ENCODE assay signal across 1 cellular context in the genomic region with DNA sequence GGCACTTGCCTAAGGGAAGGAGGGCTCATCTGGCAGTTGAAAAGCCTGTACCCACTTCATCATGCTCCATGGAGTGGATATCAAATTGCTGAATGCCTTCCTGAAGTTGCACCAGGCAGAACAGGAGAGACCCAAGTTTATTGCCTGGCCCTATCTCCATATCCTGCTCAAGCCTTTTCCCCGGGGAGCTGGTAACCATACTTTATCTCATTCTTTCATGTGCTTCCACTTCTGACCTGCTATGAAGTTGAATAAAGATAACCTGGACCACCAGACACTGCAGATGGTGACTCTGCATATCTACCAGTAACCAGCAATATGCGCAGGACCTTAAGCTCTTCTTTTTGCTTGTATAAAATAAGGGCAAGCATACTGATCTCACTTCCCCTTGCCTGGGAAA.
TF ChIP-seq lines count a peak whose summit lies in the region.

No MANE protein-coding gene starts in this region.

TF ChIP-seq in K562, 482 proteins besides CTCF, POLR2A, EP300 and RAD21 (continued from another document and continues in another):
- TF ChIP-seq ZNF263 (CRISPR knock-in tag; IDR thresholded peaks at IDR 0.05; ENCODE audit: borderline replicate concordance) (no peak), ZNF707 (CRISPR knock-in tag; conservative IDR thresholded peaks at IDR 0.05) (no peak), ZKSCAN1 (IDR thresholded peaks at IDR 0.05; ENCODE audit: low read depth, low read length) (no peak), POLR2AphosphoS2 (IDR thresholded peaks at IDR 0.05; ENCODE audit: low read length) (no peak), NFE2 (IDR thresholded peaks at IDR 0.05; ENCODE audit: low read depth) (peak; percentile 80), ZFP1 (CRISPR knock-in tag; IDR thresholded peaks at IDR 0.05) (no peak), NFRKB (IDR thresholded peaks at IDR 0.05; ENCODE audit: low read depth) (peak; percentile 32; the same call in 1 of the 2 replicates), NFIC (IDR thresholded peaks at IDR 0.05) (peak; percentile 86), BRD9 (IDR thresholded peaks at IDR 0.05; ENCODE audit: low read depth, partially characterized antibody) (peak; percentile 43), RB1 (IDR thresholded peaks at IDR 0.05; ENCODE audit: low read depth) (no peak), ETV5 (CRISPR knock-in tag; IDR thresholded peaks at IDR 0.05; ENCODE audit: low read depth) (no peak), NR2C2 (CRISPR knock-in tag; IDR thresholded peaks at IDR 0.05) (no peak), NR2C2 (tag; IDR thresholded peaks at IDR 0.05) (no peak), NELFE (IDR thresholded peaks at IDR 0.05; ENCODE audit: insufficient read depth, insufficient read length) (no peak), SIN3B (IDR thresholded peaks at IDR 0.05; ENCODE audit: low read depth) (no peak), POLR2AphosphoS5 (IDR thresholded peaks at IDR 0.05; ENCODE audit: control insufficient read depth, insufficient read depth, low read depth, low read length) (peak; percentile 89), GATAD2B (IDR thresholded peaks at IDR 0.05; ENCODE audit: borderline replicate concordance) (no peak), ARID2 (IDR thresholded peaks at IDR 0.05) (no peak), SMAD3 (CRISPR knock-in tag; conservative IDR thresholded peaks at IDR 0.05) (no peak), ETS2 (tag; IDR thresholded peaks at IDR 0.05; ENCODE audit: borderline replicate concordance, poor library complexity, severe bottlenecking) (no peak), TARDBP (IDR thresholded peaks at IDR 0.05) (no peak), ZNF696 (CRISPR knock-in tag; conservative IDR thresholded peaks at IDR 0.05) (no peak), PHB (CRISPR knock-in tag; IDR thresholded peaks at IDR 0.05) (no peak), SRSF1 (IDR thresholded peaks at IDR 0.05; ENCODE audit: low read depth, low read length) (no peak), ZNF717 (CRISPR knock-in tag; IDR thresholded peaks at IDR 0.05) (no peak), PML (IDR thresholded peaks at IDR 0.05; ENCODE audit: low read length) (peak; percentile 91), ETV6 (IDR thresholded peaks at IDR 0.05; ENCODE audit: borderline replicate concordance in 1 of 2, low read depth in 2 of 2, low read length in 1 of 2) (no peak), ETV6 (CRISPR knock-in tag; IDR thresholded peaks at IDR 0.05; ENCODE audit: borderline replicate concordance) (no peak), POU5F1 (IDR thresholded peaks at IDR 0.05; ENCODE audit: borderline replicate concordance, low read depth, low read length, partially characterized antibody) (no peak)
- TF ChIP-seq, protein P1, sequence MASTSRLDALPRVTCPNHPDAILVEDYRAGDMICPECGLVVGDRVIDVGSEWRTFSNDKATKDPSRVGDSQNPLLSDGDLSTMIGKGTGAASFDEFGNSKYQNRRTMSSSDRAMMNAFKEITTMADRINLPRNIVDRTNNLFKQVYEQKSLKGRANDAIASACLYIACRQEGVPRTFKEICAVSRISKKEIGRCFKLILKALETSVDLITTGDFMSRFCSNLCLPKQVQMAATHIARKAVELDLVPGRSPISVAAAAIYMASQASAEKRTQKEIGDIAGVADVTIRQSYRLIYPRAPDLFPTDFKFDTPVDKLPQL (IDR thresholded peaks at IDR 0.05; ENCODE audit: extremely low read depth, insufficient read length), result no peak
- TF ChIP-seq, protein P2, sequence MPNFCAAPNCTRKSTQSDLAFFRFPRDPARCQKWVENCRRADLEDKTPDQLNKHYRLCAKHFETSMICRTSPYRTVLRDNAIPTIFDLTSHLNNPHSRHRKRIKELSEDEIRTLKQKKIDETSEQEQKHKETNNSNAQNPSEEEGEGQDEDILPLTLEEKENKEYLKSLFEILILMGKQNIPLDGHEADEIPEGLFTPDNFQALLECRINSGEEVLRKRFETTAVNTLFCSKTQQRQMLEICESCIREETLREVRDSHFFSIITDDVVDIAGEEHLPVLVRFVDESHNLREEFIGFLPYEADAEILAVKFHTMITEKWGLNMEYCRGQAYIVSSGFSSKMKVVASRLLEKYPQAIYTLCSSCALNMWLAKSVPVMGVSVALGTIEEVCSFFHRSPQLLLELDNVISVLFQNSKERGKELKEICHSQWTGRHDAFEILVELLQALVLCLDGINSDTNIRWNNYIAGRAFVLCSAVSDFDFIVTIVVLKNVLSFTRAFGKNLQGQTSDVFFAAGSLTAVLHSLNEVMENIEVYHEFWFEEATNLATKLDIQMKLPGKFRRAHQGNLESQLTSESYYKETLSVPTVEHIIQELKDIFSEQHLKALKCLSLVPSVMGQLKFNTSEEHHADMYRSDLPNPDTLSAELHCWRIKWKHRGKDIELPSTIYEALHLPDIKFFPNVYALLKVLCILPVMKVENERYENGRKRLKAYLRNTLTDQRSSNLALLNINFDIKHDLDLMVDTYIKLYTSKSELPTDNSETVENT (CRISPR knock-in tag; IDR thresholded peaks at IDR 0.05), result no peak
- TF ChIP-seq, protein P3, sequence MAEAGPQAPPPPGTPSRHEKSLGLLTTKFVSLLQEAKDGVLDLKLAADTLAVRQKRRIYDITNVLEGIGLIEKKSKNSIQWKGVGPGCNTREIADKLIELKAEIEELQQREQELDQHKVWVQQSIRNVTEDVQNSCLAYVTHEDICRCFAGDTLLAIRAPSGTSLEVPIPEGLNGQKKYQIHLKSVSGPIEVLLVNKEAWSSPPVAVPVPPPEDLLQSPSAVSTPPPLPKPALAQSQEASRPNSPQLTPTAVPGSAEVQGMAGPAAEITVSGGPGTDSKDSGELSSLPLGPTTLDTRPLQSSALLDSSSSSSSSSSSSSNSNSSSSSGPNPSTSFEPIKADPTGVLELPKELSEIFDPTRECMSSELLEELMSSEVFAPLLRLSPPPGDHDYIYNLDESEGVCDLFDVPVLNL (CRISPR knock-in tag; IDR thresholded peaks at IDR 0.05; ENCODE audit: low read depth), result no peak
- TF ChIP-seq, protein P4, sequence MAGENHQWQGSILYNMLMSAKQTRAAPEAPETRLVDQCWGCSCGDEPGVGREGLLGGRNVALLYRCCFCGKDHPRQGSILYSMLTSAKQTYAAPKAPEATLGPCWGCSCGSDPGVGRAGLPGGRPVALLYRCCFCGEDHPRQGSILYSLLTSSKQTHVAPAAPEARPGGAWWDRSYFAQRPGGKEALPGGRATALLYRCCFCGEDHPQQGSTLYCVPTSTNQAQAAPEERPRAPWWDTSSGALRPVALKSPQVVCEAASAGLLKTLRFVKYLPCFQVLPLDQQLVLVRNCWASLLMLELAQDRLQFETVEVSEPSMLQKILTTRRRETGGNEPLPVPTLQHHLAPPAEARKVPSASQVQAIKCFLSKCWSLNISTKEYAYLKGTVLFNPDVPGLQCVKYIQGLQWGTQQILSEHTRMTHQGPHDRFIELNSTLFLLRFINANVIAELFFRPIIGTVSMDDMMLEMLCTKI (IDR thresholded peaks at IDR 0.05; ENCODE audit: partially characterized antibody), result no peak
- TF ChIP-seq, protein P5, sequence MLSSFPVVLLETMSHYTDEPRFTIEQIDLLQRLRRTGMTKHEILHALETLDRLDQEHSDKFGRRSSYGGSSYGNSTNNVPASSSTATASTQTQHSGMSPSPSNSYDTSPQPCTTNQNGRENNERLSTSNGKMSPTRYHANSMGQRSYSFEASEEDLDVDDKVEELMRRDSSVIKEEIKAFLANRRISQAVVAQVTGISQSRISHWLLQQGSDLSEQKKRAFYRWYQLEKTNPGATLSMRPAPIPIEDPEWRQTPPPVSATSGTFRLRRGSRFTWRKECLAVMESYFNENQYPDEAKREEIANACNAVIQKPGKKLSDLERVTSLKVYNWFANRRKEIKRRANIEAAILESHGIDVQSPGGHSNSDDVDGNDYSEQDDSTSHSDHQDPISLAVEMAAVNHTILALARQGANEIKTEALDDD (IDR thresholded peaks at IDR 0.05), result peak; percentile 96
- TF ChIP-seq, protein P6, sequence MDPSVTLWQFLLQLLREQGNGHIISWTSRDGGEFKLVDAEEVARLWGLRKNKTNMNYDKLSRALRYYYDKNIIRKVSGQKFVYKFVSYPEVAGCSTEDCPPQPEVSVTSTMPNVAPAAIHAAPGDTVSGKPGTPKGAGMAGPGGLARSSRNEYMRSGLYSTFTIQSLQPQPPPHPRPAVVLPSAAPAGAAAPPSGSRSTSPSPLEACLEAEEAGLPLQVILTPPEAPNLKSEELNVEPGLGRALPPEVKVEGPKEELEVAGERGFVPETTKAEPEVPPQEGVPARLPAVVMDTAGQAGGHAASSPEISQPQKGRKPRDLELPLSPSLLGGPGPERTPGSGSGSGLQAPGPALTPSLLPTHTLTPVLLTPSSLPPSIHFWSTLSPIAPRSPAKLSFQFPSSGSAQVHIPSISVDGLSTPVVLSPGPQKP (CRISPR knock-in tag; IDR thresholded peaks at IDR 0.05), result no peak
- TF ChIP-seq, protein P7, sequence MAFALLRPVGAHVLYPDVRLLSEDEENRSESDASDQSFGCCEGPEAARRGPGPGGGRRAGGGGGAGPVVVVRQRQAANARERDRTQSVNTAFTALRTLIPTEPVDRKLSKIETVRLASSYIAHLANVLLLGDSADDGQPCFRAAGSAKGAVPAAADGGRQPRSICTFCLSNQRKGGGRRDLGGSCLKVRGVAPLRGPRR (CRISPR knock-in tag; IDR thresholded peaks at IDR 0.05), result no peak
- TF ChIP-seq, protein P8, sequence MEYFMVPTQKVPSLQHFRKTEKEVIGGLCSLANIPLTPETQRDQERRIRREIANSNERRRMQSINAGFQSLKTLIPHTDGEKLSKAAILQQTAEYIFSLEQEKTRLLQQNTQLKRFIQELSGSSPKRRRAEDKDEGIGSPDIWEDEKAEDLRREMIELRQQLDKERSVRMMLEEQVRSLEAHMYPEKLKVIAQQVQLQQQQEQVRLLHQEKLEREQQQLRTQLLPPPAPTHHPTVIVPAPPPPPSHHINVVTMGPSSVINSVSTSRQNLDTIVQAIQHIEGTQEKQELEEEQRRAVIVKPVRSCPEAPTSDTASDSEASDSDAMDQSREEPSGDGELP (CRISPR knock-in tag; IDR thresholded peaks at IDR 0.05; ENCODE audit: borderline replicate concordance), result no peak
- TF ChIP-seq, protein P9, sequence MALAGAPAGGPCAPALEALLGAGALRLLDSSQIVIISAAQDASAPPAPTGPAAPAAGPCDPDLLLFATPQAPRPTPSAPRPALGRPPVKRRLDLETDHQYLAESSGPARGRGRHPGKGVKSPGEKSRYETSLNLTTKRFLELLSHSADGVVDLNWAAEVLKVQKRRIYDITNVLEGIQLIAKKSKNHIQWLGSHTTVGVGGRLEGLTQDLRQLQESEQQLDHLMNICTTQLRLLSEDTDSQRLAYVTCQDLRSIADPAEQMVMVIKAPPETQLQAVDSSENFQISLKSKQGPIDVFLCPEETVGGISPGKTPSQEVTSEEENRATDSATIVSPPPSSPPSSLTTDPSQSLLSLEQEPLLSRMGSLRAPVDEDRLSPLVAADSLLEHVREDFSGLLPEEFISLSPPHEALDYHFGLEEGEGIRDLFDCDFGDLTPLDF (CRISPR knock-in tag; IDR thresholded peaks at IDR 0.05), result no peak
- TF ChIP-seq, protein P10, sequence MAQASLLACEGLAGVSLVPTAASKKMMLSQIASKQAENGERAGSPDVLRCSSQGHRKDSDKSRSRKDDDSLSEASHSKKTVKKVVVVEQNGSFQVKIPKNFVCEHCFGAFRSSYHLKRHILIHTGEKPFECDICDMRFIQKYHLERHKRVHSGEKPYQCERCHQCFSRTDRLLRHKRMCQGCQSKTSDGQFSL (CRISPR knock-in tag; IDR thresholded peaks at IDR 0.05), result no peak
- TF ChIP-seq, protein P10 (tag; IDR thresholded peaks at IDR 0.05), result no peak
- TF ChIP-seq, protein P11, sequence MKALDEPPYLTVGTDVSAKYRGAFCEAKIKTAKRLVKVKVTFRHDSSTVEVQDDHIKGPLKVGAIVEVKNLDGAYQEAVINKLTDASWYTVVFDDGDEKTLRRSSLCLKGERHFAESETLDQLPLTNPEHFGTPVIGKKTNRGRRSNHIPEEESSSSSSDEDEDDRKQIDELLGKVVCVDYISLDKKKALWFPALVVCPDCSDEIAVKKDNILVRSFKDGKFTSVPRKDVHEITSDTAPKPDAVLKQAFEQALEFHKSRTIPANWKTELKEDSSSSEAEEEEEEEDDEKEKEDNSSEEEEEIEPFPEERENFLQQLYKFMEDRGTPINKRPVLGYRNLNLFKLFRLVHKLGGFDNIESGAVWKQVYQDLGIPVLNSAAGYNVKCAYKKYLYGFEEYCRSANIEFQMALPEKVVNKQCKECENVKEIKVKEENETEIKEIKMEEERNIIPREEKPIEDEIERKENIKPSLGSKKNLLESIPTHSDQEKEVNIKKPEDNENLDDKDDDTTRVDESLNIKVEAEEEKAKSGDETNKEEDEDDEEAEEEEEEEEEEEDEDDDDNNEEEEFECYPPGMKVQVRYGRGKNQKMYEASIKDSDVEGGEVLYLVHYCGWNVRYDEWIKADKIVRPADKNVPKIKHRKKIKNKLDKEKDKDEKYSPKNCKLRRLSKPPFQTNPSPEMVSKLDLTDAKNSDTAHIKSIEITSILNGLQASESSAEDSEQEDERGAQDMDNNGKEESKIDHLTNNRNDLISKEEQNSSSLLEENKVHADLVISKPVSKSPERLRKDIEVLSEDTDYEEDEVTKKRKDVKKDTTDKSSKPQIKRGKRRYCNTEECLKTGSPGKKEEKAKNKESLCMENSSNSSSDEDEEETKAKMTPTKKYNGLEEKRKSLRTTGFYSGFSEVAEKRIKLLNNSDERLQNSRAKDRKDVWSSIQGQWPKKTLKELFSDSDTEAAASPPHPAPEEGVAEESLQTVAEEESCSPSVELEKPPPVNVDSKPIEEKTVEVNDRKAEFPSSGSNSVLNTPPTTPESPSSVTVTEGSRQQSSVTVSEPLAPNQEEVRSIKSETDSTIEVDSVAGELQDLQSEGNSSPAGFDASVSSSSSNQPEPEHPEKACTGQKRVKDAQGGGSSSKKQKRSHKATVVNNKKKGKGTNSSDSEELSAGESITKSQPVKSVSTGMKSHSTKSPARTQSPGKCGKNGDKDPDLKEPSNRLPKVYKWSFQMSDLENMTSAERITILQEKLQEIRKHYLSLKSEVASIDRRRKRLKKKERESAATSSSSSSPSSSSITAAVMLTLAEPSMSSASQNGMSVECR (CRISPR knock-in tag; IDR thresholded peaks at IDR 0.05), result no peak
- TF ChIP-seq, protein P12, sequence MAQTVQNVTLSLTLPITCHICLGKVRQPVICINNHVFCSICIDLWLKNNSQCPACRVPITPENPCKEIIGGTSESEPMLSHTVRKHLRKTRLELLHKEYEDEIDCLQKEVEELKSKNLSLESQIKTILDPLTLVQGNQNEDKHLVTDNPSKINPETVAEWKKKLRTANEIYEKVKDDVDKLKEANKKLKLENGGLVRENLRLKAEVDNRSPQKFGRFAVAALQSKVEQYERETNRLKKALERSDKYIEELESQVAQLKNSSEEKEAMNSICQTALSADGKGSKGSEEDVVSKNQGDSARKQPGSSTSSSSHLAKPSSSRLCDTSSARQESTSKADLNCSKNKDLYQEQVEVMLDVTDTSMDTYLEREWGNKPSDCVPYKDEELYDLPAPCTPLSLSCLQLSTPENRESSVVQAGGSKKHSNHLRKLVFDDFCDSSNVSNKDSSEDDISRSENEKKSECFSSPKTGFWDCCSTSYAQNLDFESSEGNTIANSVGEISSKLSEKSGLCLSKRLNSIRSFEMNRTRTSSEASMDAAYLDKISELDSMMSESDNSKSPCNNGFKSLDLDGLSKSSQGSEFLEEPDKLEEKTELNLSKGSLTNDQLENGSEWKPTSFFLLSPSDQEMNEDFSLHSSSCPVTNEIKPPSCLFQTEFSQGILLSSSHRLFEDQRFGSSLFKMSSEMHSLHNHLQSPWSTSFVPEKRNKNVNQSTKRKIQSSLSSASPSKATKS (CRISPR knock-in tag; IDR thresholded peaks at IDR 0.05), result no peak
